Comparison of ENCODE assay signal across 1 cellular context in genomic region chr3:34969513-34969912, GRCh38.
TF ChIP-seq lines count a peak whose summit lies in the region.

No MANE protein-coding gene starts in this region.

TF ChIP-seq in liver, 16 proteins besides CTCF, POLR2A, EP300 and RAD21 (continued from another document):
- no peak for TF ChIP-seq REST (IDR thresholded peaks at IDR 0.05)
- TF ChIP-seq, protein P1, sequence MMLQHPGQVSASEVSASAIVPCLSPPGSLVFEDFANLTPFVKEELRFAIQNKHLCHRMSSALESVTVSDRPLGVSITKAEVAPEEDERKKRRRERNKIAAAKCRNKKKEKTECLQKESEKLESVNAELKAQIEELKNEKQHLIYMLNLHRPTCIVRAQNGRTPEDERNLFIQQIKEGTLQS (IDR thresholded peaks at IDR 0.05), result no peak
- no peak for TF ChIP-seq YY1 (IDR thresholded peaks at IDR 0.05)
TF ChIP-seq in liver: peak in this region for 0.
